In the genomic region with DNA sequence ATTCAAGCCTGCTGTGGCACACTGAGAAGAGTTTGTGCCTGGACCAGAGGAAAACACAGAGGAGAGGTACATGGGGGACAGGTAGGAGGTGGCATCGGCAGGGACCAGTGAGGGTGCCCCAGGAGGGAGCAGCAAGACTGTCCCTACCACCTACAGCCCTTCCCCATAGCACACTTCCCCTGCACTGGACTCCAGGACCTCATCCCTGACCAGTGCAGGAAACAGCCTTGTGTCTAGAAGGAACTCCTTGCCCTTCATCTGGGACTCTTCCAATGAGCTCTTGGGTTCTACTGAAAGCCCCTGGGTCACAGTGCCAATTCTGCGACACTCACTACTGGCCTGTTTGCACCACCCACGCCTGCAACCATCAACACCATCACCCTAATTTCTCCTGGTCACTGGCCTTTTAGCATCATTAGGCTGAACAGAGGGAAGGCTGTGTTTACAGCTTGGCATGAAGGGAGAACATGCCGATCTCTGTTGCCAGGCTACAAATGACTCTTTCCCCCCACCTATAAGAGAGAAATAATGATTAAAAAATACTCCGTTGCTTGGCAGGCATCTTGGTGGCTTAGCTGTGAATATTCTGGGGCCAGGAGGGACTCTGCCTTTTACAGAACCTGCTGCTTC, we compare ENCODE assay signal across 16 cellular contexts.
A peak's percentile ranks its signal among the peaks of the same experiment; 100 is the strongest.
DNase-seq lines count a peak whose midpoint lies in the region; TF ChIP-seq lines count a peak whose summit lies in the region.
"Had no signal": no experiment of that assay in that cellular context is flagged by ENCODE, and none has a peak within 500 bp of the region (broad histone marks: within the 10 kb centered on the region; RNA-seq: fewer than 3 reads in every experiment).

No MANE protein-coding gene starts in this region.

- H3K9me3 Mint-ChIP-seq in osteocyte (ENCODE audit: unreplicated experiment) (peaks cover 4% of the 10 kb centered on the region), type B pancreatic cell (no peaks in the 10 kb centered on the region), immature natural killer cell (no peaks in the 10 kb centered on the region)
- H3K9me3 Mint-ChIP-seq: CD8-positive, alpha-beta T cell had no signal

- no peak for TF ChIP-seq CTCF in coronary artery (IDR thresholded peaks at IDR 0.05)
- TF ChIP-seq CTCF in osteocyte (IDR thresholded peaks at IDR 0.05) = no peak
- TF ChIP-seq CTCF in type B pancreatic cell (conservative IDR thresholded peaks at IDR 0.05) = no peak
- no peak for TF ChIP-seq CTCF in ovary (IDR thresholded peaks at IDR 0.05)

- no peaks in the 10 kb centered on the region for H3K36me3 ChIP-seq in ovary
- H3K36me3 ChIP-seq: BLaER1 had no signal

- no peaks in the 10 kb centered on the region for H3K27me3 ChIP-seq in ovary
- H3K27me3 ChIP-seq: BLaER1 had no signal

- 39 to 52% (median 49%) methylated on average over 5 of the region's 5 CpGs for WGBS in ovary, 3 donors

- peaks cover 26% of the 10 kb centered on the region for H3K27me3 Mint-ChIP-seq in osteocyte (ENCODE audit: unreplicated experiment)
- H3K27me3 Mint-ChIP-seq in type B pancreatic cell = peaks cover 3% of the 10 kb centered on the region
- H3K27me3 Mint-ChIP-seq in immature natural killer cell (ENCODE audit: low read depth in 3 of 3) = peaks cover 0 to 7% (median 6%) of the 10 kb centered on the region in 3 donors

- no peaks in the 10 kb centered on the region for H3K9me3 ChIP-seq in ovary
- H3K9me3 ChIP-seq: BLaER1 had no signal

- H3K4me3 ChIP-seq in coronary artery = no peak overlapping the region
- H3K4me3 ChIP-seq in ovary = no peak overlapping the region
- H3K4me3 ChIP-seq: BLaER1, GM23248 had no signal

- H3K4me1 Mint-ChIP-seq in osteocyte (ENCODE audit: unreplicated experiment) (peaks cover 10% of the 10 kb centered on the region), type B pancreatic cell (ENCODE audit: unreplicated experiment) (peaks cover 40% of the 10 kb centered on the region), immature natural killer cell (no peaks in the 10 kb centered on the region)

- DNase-seq in NCI-H1417 (lab: John Stamatoyannopoulos, UW) (peak in 2 of 3 experiments; percentile 13 to 51), NCI-H1417 treated with DMSO at 0.1 percent for 48 hours (lab: John Stamatoyannopoulos, UW) (no peak), coronary artery (ENCODE audit: low spot score) (peak; percentile 53), osteocyte (ENCODE audit: extremely low spot score, unreplicated experiment) (peak; percentile 51), type B pancreatic cell (ENCODE audit: extremely low spot score, unreplicated experiment) (no peak), NCI-H82 (lab: John Stamatoyannopoulos, UW) (no peak), immature natural killer cell (no peak), ovary (no peak)
- DNase-seq: CD8-positive, alpha-beta T cell; DMS79 treated with DMSO at 0.1 percent for 48 hours; GM23248; NCI-H1436; NCI-H524 treated with DMSO at 0.1 percent for 48 hours had no signal

- no peak for TF ChIP-seq POLR2A in ovary (IDR thresholded peaks at IDR 0.05)

- no peak overlapping the region for H3K27ac ChIP-seq in coronary artery
- no peak overlapping the region for H3K27ac ChIP-seq in ovary
- H3K27ac ChIP-seq: 22Rv1, BLaER1, GM23248, RWPE1 had no signal

- H3K4me3 Mint-ChIP-seq in osteocyte (ENCODE audit: unreplicated experiment) (no peak overlapping the region), type B pancreatic cell (no peak overlapping the region), immature natural killer cell (no peak overlapping the region)
- H3K4me3 Mint-ChIP-seq: CD8-positive, alpha-beta T cell had no signal

- no peak overlapping the region for H3K27ac Mint-ChIP-seq in osteocyte (ENCODE audit: unreplicated experiment)
- H3K27ac Mint-ChIP-seq in type B pancreatic cell = peak overlapping the region; percentile 24
- H3K27ac Mint-ChIP-seq in immature natural killer cell = no peak overlapping the region
- H3K27ac Mint-ChIP-seq: CD8-positive, alpha-beta T cell had no signal

- H3K4me1 ChIP-seq in ovary (ENCODE audit: insufficient read depth) = no peaks in the 10 kb centered on the region

- intact Hi-C loops in ovary (cut with DNase I) = no loop called here

- TF ChIP-seq EP300 in ovary (IDR thresholded peaks at IDR 0.05) = no peak

- H3K36me3 Mint-ChIP-seq in osteocyte (ENCODE audit: unreplicated experiment) = no peaks in the 10 kb centered on the region
- H3K36me3 Mint-ChIP-seq in type B pancreatic cell = no peaks in the 10 kb centered on the region
- H3K36me3 Mint-ChIP-seq in immature natural killer cell = no peaks in the 10 kb centered on the region
- H3K36me3 Mint-ChIP-seq: CD8-positive, alpha-beta T cell had no signal

Comparison
In these comparisons a context has a peak if more than half of its experiments do, and no peak if none do; other contexts are left out.
1. DNase-seq: peak in NCI-H1417 (2 of 3), coronary artery (single experiment) and osteocyte (single experiment); none in NCI-H1417 treated with DMSO at 0.1 percent for 48 hours (single experiment), type B pancreatic cell (single experiment), NCI-H82 (single experiment), immature natural killer cell (0 of 3) and ovary (0 of 5).